Comparison of ENCODE assay signal across 37 cellular contexts in the genomic region with DNA sequence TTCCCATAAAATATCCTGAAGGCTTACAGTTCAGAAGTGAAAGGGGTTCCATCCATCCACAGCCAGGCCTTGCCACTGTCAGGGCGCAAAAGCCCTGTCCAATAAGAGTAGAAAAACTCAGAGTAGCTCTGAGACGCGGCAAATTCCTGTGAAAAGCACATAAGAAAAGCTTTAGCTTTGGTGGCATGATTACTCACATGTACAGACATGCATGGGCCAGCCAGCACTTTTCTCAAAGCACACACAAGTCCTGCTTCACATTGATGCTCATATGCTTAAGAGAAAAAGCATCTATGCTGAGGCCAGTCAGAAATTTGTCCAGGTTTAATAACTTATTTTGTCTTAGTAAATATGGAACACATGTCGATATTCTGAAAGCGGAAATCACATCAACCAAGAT. TPM values are rescaled to one million over a fixed set of nuclear protein-coding genes. Genes with fewer than 3 reads are reported as not detected.
"Had no signal": no experiment of that assay in that cellular context is flagged by ENCODE, and none has a peak within 500 bp of the region (broad histone marks: within the 10 kb centered on the region; RNA-seq: fewer than 3 reads in every experiment).

No MANE protein-coding gene starts in this region.

- H3K27ac ChIP-seq: brain microvascular endothelial cell, cardiac muscle cell, Peyer's patch, VCaP had no signal

- H3K9me3 Mint-ChIP-seq: activated B cell treated with CpG ODN at 0.5 μM for 24 hours; activated CD4-positive, alpha-beta memory T cell treated with anti-CD3 and anti-CD28 coated beads for 36 hours; activated naive CD4-positive, alpha-beta T cell treated with anti-CD3 and anti-CD28 coated beads, Interleukin-2, amount 10 ng/mL, durations not matched to agents 7 days and 5 days; activated naive CD8-positive, alpha-beta T cell treated with anti-CD3 and anti-CD28 coated beads, Interleukin-2, amount 50 U/mL, for 24 hours had no signal

- H3K27ac Mint-ChIP-seq: activated B cell treated with CpG ODN at 0.5 μM for 24 hours; activated CD4-positive, alpha-beta memory T cell treated with anti-CD3 and anti-CD28 coated beads for 36 hours; activated CD8-positive, alpha-beta memory T cell treated with anti-CD3 and anti-CD28 coated beads, Interleukin-2, amount 10 ng/mL, durations not matched to agents 7 days and 5 days; activated naive CD4-positive, alpha-beta T cell treated with anti-CD3 and anti-CD28 coated beads, Interleukin-2, amount 10 ng/mL, durations not matched to agents 7 days and 5 days; activated naive CD8-positive, alpha-beta T cell; activated naive CD8-positive, alpha-beta T cell treated with anti-CD3 and anti-CD28 coated beads, Interleukin-2, amount 50 U/mL, for 24 hours had no signal

- ATAC-seq: activated CD8-positive, alpha-beta memory T cell treated with anti-CD3 and anti-CD28 coated beads, Interleukin-2, amount 10 ng/mL, durations not matched to agents 7 days and 5 days; activated naive CD8-positive, alpha-beta T cell treated with anti-CD3 and anti-CD28 coated beads, Interleukin-2, amount 50 U/mL, for 24 hours; PC-3 had no signal

- H3K36me3 ChIP-seq: brain microvascular endothelial cell, cardiac muscle cell, Peyer's patch had no signal

- H3K27me3 ChIP-seq: brain microvascular endothelial cell, Peyer's patch had no signal

- H3K4me3 Mint-ChIP-seq: activated B cell treated with CpG ODN at 0.5 μM for 24 hours; activated CD4-positive, alpha-beta memory T cell treated with anti-CD3 and anti-CD28 coated beads for 36 hours; activated CD8-positive, alpha-beta memory T cell treated with anti-CD3 and anti-CD28 coated beads, Interleukin-2, amount 10 ng/mL, durations not matched to agents 7 days and 5 days; activated naive CD4-positive, alpha-beta T cell treated with anti-CD3 and anti-CD28 coated beads, Interleukin-2, amount 10 ng/mL, durations not matched to agents 7 days and 5 days; activated naive CD8-positive, alpha-beta T cell; activated naive CD8-positive, alpha-beta T cell treated with anti-CD3 and anti-CD28 coated beads, Interleukin-2, amount 50 U/mL, for 24 hours had no signal

- H3K4me1 Mint-ChIP-seq: activated naive CD4-positive, alpha-beta T cell treated with anti-CD3 and anti-CD28 coated beads, Interleukin-2, amount 10 ng/mL, durations not matched to agents 7 days and 5 days; activated naive CD8-positive, alpha-beta T cell treated with anti-CD3 and anti-CD28 coated beads, Interleukin-2, amount 50 U/mL, for 24 hours had no signal

- H3K4me3 ChIP-seq: cardiac muscle cell, Peyer's patch had no signal

- H3K9me3 ChIP-seq: Peyer's patch had no signal

- H3K4me1 ChIP-seq: Peyer's patch had no signal

- DNase-seq: activated B cell treated with CpG ODN at 0.5 μM for 24 hours; activated CD4-positive, alpha-beta memory T cell treated with anti-CD3 and anti-CD28 coated beads for 36 hours; activated CD4-positive, alpha-beta T cell treated with anti-CD3 and anti-CD28 coated beads for 4 hours; activated CD4-positive, alpha-beta T cell treated with anti-CD3 and anti-CD28 coated beads, Interleukin-2, amount 50 U/mL, for 1 hour; activated CD4-positive, CD25-positive, alpha-beta regulatory T cell treated with anti-CD3 and anti-CD28 coated beads, Interleukin-2, amount 50 U/mL, for 72 hours; activated CD8-positive, alpha-beta memory T cell treated with anti-CD3 and anti-CD28 coated beads for 24 hours; activated CD8-positive, alpha-beta memory T cell treated with anti-CD3 and anti-CD28 coated beads, Interleukin-2, amount 10 ng/mL, durations not matched to agents 7 days and 5 days; activated CD8-positive, alpha-beta memory T cell treated with anti-CD3 and anti-CD28 coated beads, Interleukin-2, amount 50 U/mL, for 48 hours; activated effector memory CD4-positive, alpha-beta T cell treated with Interleukin-2 at 50 U/mL for 16 hours; activated naive CD4-positive, alpha-beta T cell treated with anti-CD3 and anti-CD28 coated beads, Interleukin-2, amount 10 ng/mL, durations not matched to agents 7 days and 5 days; activated naive CD8-positive, alpha-beta T cell treated with anti-CD3 and anti-CD28 coated beads, Interleukin-2, amount 50 U/mL, for 24 hours; activated T-cell treated with anti-CD3 and anti-CD28 coated beads, Interleukin-2, amount 50 U/mL, for 48 hours; amniotic stem cell; aorta; brain microvascular endothelial cell; Kasumi-1; KG1; NCI-H1092 treated with DMSO at 0.1 percent for 48 hours; NCI-H1417; NCI-H146; NCI-H187; NCI-H2029 treated with DMSO at 0.1 percent for 48 hours; NCI-H2107; NCI-H2171; NCI-H2227 treated with DMSO at 0.1 percent for 48 hours; NCI-H524 treated with DMSO at 0.1 percent for 48 hours; PC-3; Peyer's patch; SW 1271; T-helper 1 cell; T-helper 2 cell; T-helper 9 cell had no signal

- H3K36me3 Mint-ChIP-seq: activated CD4-positive, alpha-beta memory T cell treated with anti-CD3 and anti-CD28 coated beads for 36 hours; activated CD8-positive, alpha-beta memory T cell treated with anti-CD3 and anti-CD28 coated beads, Interleukin-2, amount 10 ng/mL, durations not matched to agents 7 days and 5 days; activated naive CD4-positive, alpha-beta T cell treated with anti-CD3 and anti-CD28 coated beads, Interleukin-2, amount 10 ng/mL, durations not matched to agents 7 days and 5 days; activated naive CD8-positive, alpha-beta T cell had no signal

RNA-seq across cellular contexts. Expression of a gene that starts 25.5 kb away (rescaled TPM):
- total RNA-seq: activated B cell treated with CpG ODN at 0.5 μM for 24 hours; activated CD4-positive, alpha-beta memory T cell treated with anti-CD3 and anti-CD28 coated beads for 36 hours; activated CD8-positive, alpha-beta memory T cell treated with anti-CD3 and anti-CD28 coated beads, Interleukin-2, amount 10 ng/mL, durations not matched to agents 7 days and 5 days; cardiac muscle cell; NCI-H460; PC-3 had no signal
- polyA plus RNA-seq: cardiac muscle cell had no signal

RNA-seq across cellular contexts. Expression of a gene that starts 42.8 kb away (rescaled TPM):
- total RNA-seq: activated B cell treated with CpG ODN at 0.5 μM for 24 hours; activated CD4-positive, alpha-beta memory T cell treated with anti-CD3 and anti-CD28 coated beads for 36 hours; activated CD8-positive, alpha-beta memory T cell treated with anti-CD3 and anti-CD28 coated beads, Interleukin-2, amount 10 ng/mL, durations not matched to agents 7 days and 5 days; cardiac muscle cell; NCI-H460; PC-3; Right ventricle myocardium superior had no signal
- polyA plus RNA-seq: aorta, cardiac muscle cell had no signal

RNA-seq across cellular contexts. Expression of a gene that starts 56.7 kb away (rescaled TPM):
- total RNA-seq: activated CD4-positive, alpha-beta memory T cell treated with anti-CD3 and anti-CD28 coated beads for 36 hours; cardiac muscle cell; NCI-H460 had no signal
- polyA plus RNA-seq: cardiac muscle cell had no signal
